In genomic region chr4:673349-674091, GRCh38 we compare ENCODE assay signal across 8 cellular contexts. TPM values are rescaled to one million over a fixed set of nuclear protein-coding genes. Genes with fewer than 3 reads are reported as not detected.
DNase-seq lines count a peak whose midpoint lies in the region; ATAC-seq lines count a peak whose summit lies in the region.

No MANE protein-coding gene starts in this region.

- intact Hi-C loops in activated T-helper 1 cell treated with anti-CD3 and anti-CD28 coated beads, Interleukin-12 subunit alpha, Interleukin-12 subunit beta, Interleukin-2, Interleukin-4 antibody, amounts not matched to agents 30 ng/mL and 10 ng/mL and 1 ng/mL, durations not matched to agents 14 hours and 24 hours and 36 hours (cut with micrococcal nuclease) = loop anchor here (1.0 to 5.0 kb wide), 8 partner anchors 9 to 431 kb away; partner anchors contain the start of genes GAK, PCGF3, PIGG and TMEM175
- intact Hi-C loops in left cardiac atrium (cut with DNase I) = no loop called here

- peaks cover 5% of the 10 kb centered on the region for H3K4me1 Mint-ChIP-seq in activated naive CD4-positive, alpha-beta T cell treated with anti-CD3 and anti-CD28 coated beads, Interleukin-2, amount 50 U/mL, for 24 hours
- peaks cover 7% of the 10 kb centered on the region for H3K4me1 Mint-ChIP-seq in activated T-helper 1 cell treated with anti-CD3 and anti-CD28 coated beads, Interleukin-12 subunit alpha, Interleukin-12 subunit beta, Interleukin-2, Interleukin-4 antibody, amounts not matched to agents 30 ng/mL and 10 ng/mL and 1 ng/mL, durations not matched to agents 14 hours and 24 hours and 36 hours (ENCODE audit: low read depth)

- H3K27me3 Mint-ChIP-seq in activated naive CD4-positive, alpha-beta T cell treated with anti-CD3 and anti-CD28 coated beads, Interleukin-2, amount 50 U/mL, for 24 hours = no peaks in the 10 kb centered on the region
- H3K27me3 Mint-ChIP-seq in activated T-helper 1 cell treated with anti-CD3 and anti-CD28 coated beads, Interleukin-12 subunit alpha, Interleukin-12 subunit beta, Interleukin-2, Interleukin-4 antibody, amounts not matched to agents 30 ng/mL and 10 ng/mL and 1 ng/mL, durations not matched to agents 14 hours and 24 hours and 36 hours (ENCODE audit: insufficient read depth) = peaks cover 1% of the 10 kb centered on the region

- ATAC-seq in left cardiac atrium (peak; percentile 35 to 40), HG02588 (IDR thresholded peaks at IDR 0.05; ENCODE audit: unreplicated experiment) (no peak), GM21526 (IDR thresholded peaks at IDR 0.05; ENCODE audit: low FRiP score, unreplicated experiment) (no peak), HG02763 (IDR thresholded peaks at IDR 0.05; ENCODE audit: unreplicated experiment) (no peak)

- H3K4me3 ChIP-seq in skeletal muscle cell (ENCODE audit: low read depth, low read length) = peak overlapping the region; percentile 92

- H3K4me3 Mint-ChIP-seq in activated naive CD4-positive, alpha-beta T cell treated with anti-CD3 and anti-CD28 coated beads, Interleukin-2, amount 50 U/mL, for 24 hours = peak overlapping the region; percentile 88
- H3K4me3 Mint-ChIP-seq in activated T-helper 1 cell treated with anti-CD3 and anti-CD28 coated beads, Interleukin-12 subunit alpha, Interleukin-12 subunit beta, Interleukin-2, Interleukin-4 antibody, amounts not matched to agents 30 ng/mL and 10 ng/mL and 1 ng/mL, durations not matched to agents 14 hours and 24 hours and 36 hours = peak overlapping the region; percentile 88

- no peaks in the 10 kb centered on the region for H3K9me3 Mint-ChIP-seq in activated naive CD4-positive, alpha-beta T cell treated with anti-CD3 and anti-CD28 coated beads, Interleukin-2, amount 50 U/mL, for 24 hours
- no peaks in the 10 kb centered on the region for H3K9me3 Mint-ChIP-seq in activated T-helper 1 cell treated with anti-CD3 and anti-CD28 coated beads, Interleukin-12 subunit alpha, Interleukin-12 subunit beta, Interleukin-2, Interleukin-4 antibody, amounts not matched to agents 30 ng/mL and 10 ng/mL and 1 ng/mL, durations not matched to agents 14 hours and 24 hours and 36 hours

- DNase-seq in activated naive CD4-positive, alpha-beta T cell treated with anti-CD3 and anti-CD28 coated beads, Interleukin-2, amount 50 U/mL, for 16 hours = no peak
- no peak for DNase-seq in activated T-helper 1 cell treated with anti-CD3 and anti-CD28 coated beads, Interleukin-12 subunit alpha, Interleukin-12 subunit beta, Interleukin-2, Interleukin-4 antibody, amounts not matched to agents 30 ng/mL and 10 ng/mL and 1 ng/mL, durations not matched to agents 14 hours and 24 hours and 36 hours (ENCODE audit: low spot score)
- DNase-seq in left cardiac atrium = peak; percentile 70
- no peak for DNase-seq in skeletal muscle cell (ENCODE audit: low read depth)

- peaks cover 4% of the 10 kb centered on the region for H3K36me3 Mint-ChIP-seq in activated naive CD4-positive, alpha-beta T cell treated with anti-CD3 and anti-CD28 coated beads, Interleukin-2, amount 50 U/mL, for 24 hours
- H3K36me3 Mint-ChIP-seq in activated T-helper 1 cell treated with anti-CD3 and anti-CD28 coated beads, Interleukin-12 subunit alpha, Interleukin-12 subunit beta, Interleukin-2, Interleukin-4 antibody, amounts not matched to agents 30 ng/mL and 10 ng/mL and 1 ng/mL, durations not matched to agents 14 hours and 24 hours and 36 hours (ENCODE audit: low read depth) = peaks cover 20% of the 10 kb centered on the region

- peak overlapping the region; percentile 70 for H3K27ac Mint-ChIP-seq in activated naive CD4-positive, alpha-beta T cell treated with anti-CD3 and anti-CD28 coated beads, Interleukin-2, amount 50 U/mL, for 24 hours
- H3K27ac Mint-ChIP-seq in activated T-helper 1 cell treated with anti-CD3 and anti-CD28 coated beads, Interleukin-12 subunit alpha, Interleukin-12 subunit beta, Interleukin-2, Interleukin-4 antibody, amounts not matched to agents 30 ng/mL and 10 ng/mL and 1 ng/mL, durations not matched to agents 14 hours and 24 hours and 36 hours = peak overlapping the region; percentile 73

RNA-seq across cellular contexts. Expression of gene ATP5ME, which starts 0.6 kb away (rescaled TPM):
- 217 and 224 TPM in 2 replicates for total RNA-seq in activated T-helper 1 cell treated with anti-CD3 and anti-CD28 coated beads, Interleukin-12 subunit alpha, Interleukin-12 subunit beta, Interleukin-2, Interleukin-4 antibody, amounts not matched to agents 30 ng/mL and 10 ng/mL and 1 ng/mL, durations not matched to agents 14 hours and 24 hours and 36 hours
- total RNA-seq in left cardiac atrium = 100 to 1,000 TPM; 770 to 781 TPM

RNA-seq across cellular contexts. Expression of gene MYL5, which starts 0.8 kb away (rescaled TPM):
- 29.7 and 35.0 TPM in 2 replicates for total RNA-seq in activated T-helper 1 cell treated with anti-CD3 and anti-CD28 coated beads, Interleukin-12 subunit alpha, Interleukin-12 subunit beta, Interleukin-2, Interleukin-4 antibody, amounts not matched to agents 30 ng/mL and 10 ng/mL and 1 ng/mL, durations not matched to agents 14 hours and 24 hours and 36 hours
- total RNA-seq in left cardiac atrium = 1 to 10 TPM; 5.4 to 5.9 TPM

RNA-seq across cellular contexts. Expression of gene SLC49A3, which starts 15.4 kb away (rescaled TPM):
- total RNA-seq in activated T-helper 1 cell treated with anti-CD3 and anti-CD28 coated beads, Interleukin-12 subunit alpha, Interleukin-12 subunit beta, Interleukin-2, Interleukin-4 antibody, amounts not matched to agents 30 ng/mL and 10 ng/mL and 1 ng/mL, durations not matched to agents 14 hours and 24 hours and 36 hours = 0.81 and 0.88 TPM in 2 replicates
- 10 to 100 TPM; 14.0 to 17.2 TPM for total RNA-seq in left cardiac atrium

RNA-seq across cellular contexts. Expression of gene PCGF3, which starts 32.1 kb away (rescaled TPM):
- total RNA-seq in activated T-helper 1 cell treated with anti-CD3 and anti-CD28 coated beads, Interleukin-12 subunit alpha, Interleukin-12 subunit beta, Interleukin-2, Interleukin-4 antibody, amounts not matched to agents 30 ng/mL and 10 ng/mL and 1 ng/mL, durations not matched to agents 14 hours and 24 hours and 36 hours = 30.4 and 31.0 TPM in 2 replicates
- total RNA-seq in left cardiac atrium = 10 to 100 TPM; 21.4 to 26.6 TPM

RNA-seq across cellular contexts. Expression of gene PDE6B, which starts 48.1 kb away (rescaled TPM):
- total RNA-seq in activated T-helper 1 cell treated with anti-CD3 and anti-CD28 coated beads, Interleukin-12 subunit alpha, Interleukin-12 subunit beta, Interleukin-2, Interleukin-4 antibody, amounts not matched to agents 30 ng/mL and 10 ng/mL and 1 ng/mL, durations not matched to agents 14 hours and 24 hours and 36 hours = 9.8 and 10.1 TPM in 2 replicates
- 1 to 10 TPM; 4.7 to 5.2 TPM for total RNA-seq in left cardiac atrium

Comparison
In these comparisons a context has a peak if more than half of its experiments do, and no peak if none do; other contexts are left out.
1. ATAC-seq: peak in left cardiac atrium (2 of 2); none in HG02588 (single experiment), GM21526 (single experiment) and HG02763 (single experiment).